17 cellular contexts compared by ENCODE assay signal in the genomic region with DNA sequence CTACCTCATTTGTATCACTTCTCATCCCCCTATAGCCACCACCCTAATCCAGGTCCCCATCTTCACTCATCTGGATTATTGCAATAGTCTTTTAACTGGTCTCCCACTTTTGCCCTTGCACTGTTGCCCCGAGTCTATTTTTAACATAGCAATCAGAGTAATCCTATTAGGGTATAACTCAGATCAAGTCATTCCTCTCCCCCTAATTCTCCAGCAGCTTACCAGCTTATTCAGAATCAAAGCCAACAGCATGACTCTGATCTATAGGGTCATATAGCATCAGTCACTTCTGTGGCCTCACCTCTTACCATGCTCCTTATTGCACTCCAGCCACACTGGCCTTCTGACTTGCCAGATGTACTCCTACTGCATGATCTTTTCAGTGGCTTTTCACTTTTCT.
DNase-seq lines count a peak whose midpoint lies in the region; ATAC-seq and TF ChIP-seq lines count a peak whose summit lies in the region.
"Had no signal": no experiment of that assay in that cellular context is flagged by ENCODE, and none has a peak within 500 bp of the region (broad histone marks: within the 10 kb centered on the region; RNA-seq: fewer than 3 reads in every experiment).

No MANE protein-coding gene starts in this region.

- peaks cover 4% of the 10 kb centered on the region for H3K9me3 Mint-ChIP-seq in nephron
- no peaks in the 10 kb centered on the region for H3K9me3 Mint-ChIP-seq in stimulated activated memory B cell treated with anti-CD40 and anti-IgM and Interleukin-4, amounts not matched to agents 10 μg/mL and 1 μg/mL and 100 μg/mL, for 72 hours
- H3K9me3 Mint-ChIP-seq in osteocyte (ENCODE audit: unreplicated experiment) = no peaks in the 10 kb centered on the region

- H3K4me3 Mint-ChIP-seq in nephron = no peak overlapping the region
- no peak overlapping the region for H3K4me3 Mint-ChIP-seq in stimulated activated memory B cell treated with anti-CD40 and anti-IgM and Interleukin-4, amounts not matched to agents 10 μg/mL and 1 μg/mL and 100 μg/mL, for 72 hours
- no peak overlapping the region for H3K4me3 Mint-ChIP-seq in osteocyte (ENCODE audit: unreplicated experiment)
- H3K4me3 Mint-ChIP-seq: CD4-positive, alpha-beta memory T cell; HFFc6 had no signal

- H3K36me3 Mint-ChIP-seq in nephron (ENCODE audit: low read depth) (no peaks in the 10 kb centered on the region), osteocyte (ENCODE audit: unreplicated experiment) (no peaks in the 10 kb centered on the region)
- no peaks in the 10 kb centered on the region for H3K36me3 Mint-ChIP-seq in stimulated activated memory B cell treated with anti-CD40 and anti-IgM and Interleukin-4, amounts not matched to agents 10 μg/mL and 1 μg/mL and 100 μg/mL, for 72 hours
- H3K36me3 Mint-ChIP-seq: CD4-positive, alpha-beta memory T cell had no signal

- H3K27ac Mint-ChIP-seq in nephron (peak overlapping the region; percentile 79 to 86 (median 85)), osteocyte (ENCODE audit: unreplicated experiment) (no peak overlapping the region)
- H3K27ac Mint-ChIP-seq in stimulated activated memory B cell treated with anti-CD40 and anti-IgM and Interleukin-4, amounts not matched to agents 10 μg/mL and 1 μg/mL and 100 μg/mL, for 72 hours = no peak overlapping the region
- H3K27ac Mint-ChIP-seq: CD4-positive, alpha-beta memory T cell; HFFc6 had no signal

- H3K4me1 Mint-ChIP-seq in nephron (peaks cover 24% of the 10 kb centered on the region), osteocyte (ENCODE audit: unreplicated experiment) (no peaks in the 10 kb centered on the region)
- H3K4me1 Mint-ChIP-seq in stimulated activated memory B cell treated with anti-CD40 and anti-IgM and Interleukin-4, amounts not matched to agents 10 μg/mL and 1 μg/mL and 100 μg/mL, for 72 hours = no peaks in the 10 kb centered on the region
- H3K4me1 Mint-ChIP-seq: CD4-positive, alpha-beta memory T cell had no signal

- peak; percentile 47 for ATAC-seq in stimulated activated memory B cell treated with anti-CD40 and anti-IgM and Interleukin-4, amounts not matched to agents 10 μg/mL and 1 μg/mL and 100 μg/mL, for 72 hours
- ATAC-seq: GM12878 had no signal

- TF ChIP-seq CTCF in nephron (IDR thresholded peaks at IDR 0.05; ENCODE audit: unreplicated experiment in 3 of 3) (no peak), osteocyte (IDR thresholded peaks at IDR 0.05) (no peak)

- peak; percentile 98 for DNase-seq in NCI-H82 (lab: John Stamatoyannopoulos, UW)
- no peak for DNase-seq in KG1 (lab: John Stamatoyannopoulos, UW)
- no peak for DNase-seq in NCI-H524 treated with DMSO at 0.1 percent for 48 hours (lab: John Stamatoyannopoulos, UW)
- no peak for DNase-seq in osteocyte (ENCODE audit: extremely low spot score, unreplicated experiment)
- DNase-seq: C1 segment of cervical spinal cord; Calu3; CD4-positive, alpha-beta memory T cell; COR-L47; DMS 273 treated with DMSO at 0.1 percent for 48 hours; DMS79; EL; GDM1; GOT3; HFFc6 had no signal

- no peaks in the 10 kb centered on the region for H3K27me3 Mint-ChIP-seq in nephron (ENCODE audit: low read depth)
- no peaks in the 10 kb centered on the region for H3K27me3 Mint-ChIP-seq in stimulated activated memory B cell treated with anti-CD40 and anti-IgM and Interleukin-4, amounts not matched to agents 10 μg/mL and 1 μg/mL and 100 μg/mL, for 72 hours
- no peaks in the 10 kb centered on the region for H3K27me3 Mint-ChIP-seq in osteocyte (ENCODE audit: unreplicated experiment)
- H3K27me3 Mint-ChIP-seq: CD4-positive, alpha-beta memory T cell had no signal

Comparison
In these comparisons a context has a peak if more than half of its experiments do, and no peak if none do; other contexts are left out.
1. H3K27ac Mint-ChIP-seq: peak in nephron (3 of 3); none in stimulated activated memory B cell treated with anti-CD40 and anti-IgM and Interleukin-4, amounts not matched to agents 10 μg/mL and 1 μg/mL and 100 μg/mL, for 72 hours (single experiment) and osteocyte (single experiment).